Comparison of ENCODE assay signal across 29 cellular contexts in genomic region chr11:80846442-80846841, GRCh38.
"Had no signal": no experiment of that assay in that cellular context is flagged by ENCODE, and none has a peak within 500 bp of the region (broad histone marks: within the 10 kb centered on the region; RNA-seq: fewer than 3 reads in every experiment).

No MANE protein-coding gene starts in this region.

- H3K9me3 ChIP-seq: colonic mucosa, mucosa of descending colon, neutrophil, ovary, right lobe of liver, thyroid gland, upper lobe of left lung had no signal

- H3K27me3 Mint-ChIP-seq: activated B cell treated with CpG ODN at 0.5 μM for 24 hours; activated CD4-positive, alpha-beta T cell treated with anti-CD3 and anti-CD28 coated beads for 36 hours; natural killer cell treated with Interleukin-12 subunit alpha and Interleukin-12 subunit beta and Interleukin-15 and Interleukin-18, amount 100 ng/mL, for 72 hours; progenitor cell of endocrine pancreas; stimulated activated memory B cell treated with anti-CD40 and anti-IgM and Interleukin-4, amounts not matched to agents 10 μg/mL and 1 μg/mL and 100 μg/mL, for 72 hours; stimulated activated naive CD8-positive, alpha-beta T cell treated with anti-CD3 and anti-CD28 coated beads, Interleukin-15, amount 100 ng/mL, for 72 hours had no signal

- H3K36me3 ChIP-seq: cardiac muscle cell, colonic mucosa, neutrophil, ovary, right lobe of liver, thyroid gland, upper lobe of left lung had no signal

- H3K36me3 Mint-ChIP-seq: activated naive CD4-positive, alpha-beta T cell treated with anti-CD3 and anti-CD28 coated beads, Interleukin-2, amount 50 U/mL, for 72 hours; immature natural killer cell; stimulated activated memory B cell treated with anti-CD40 and anti-IgM and Interleukin-4, amounts not matched to agents 10 μg/mL and 1 μg/mL and 100 μg/mL, for 72 hours had no signal

- H3K27ac ChIP-seq: cardiac muscle cell, colonic mucosa, neutrophil, ovary, right lobe of liver, skin epidermis, thyroid gland, upper lobe of left lung had no signal

- H3K4me3 Mint-ChIP-seq: activated B cell treated with CpG ODN at 0.5 μM for 24 hours; activated CD4-positive, alpha-beta T cell treated with anti-CD3 and anti-CD28 coated beads for 36 hours; activated T-cell treated with anti-CD3 and anti-CD28 coated beads, Interleukin-2, amount 50 U/mL, for 72 hours; immature natural killer cell; natural killer cell treated with Interleukin-12 subunit alpha and Interleukin-12 subunit beta and Interleukin-15 and Interleukin-18, amount 100 ng/mL, for 72 hours; stimulated activated memory B cell treated with anti-CD40 and anti-IgM and Interleukin-4, amounts not matched to agents 10 μg/mL and 1 μg/mL and 100 μg/mL, for 72 hours; stimulated activated naive CD8-positive, alpha-beta T cell treated with anti-CD3 and anti-CD28 coated beads, Interleukin-15, amount 100 ng/mL, for 72 hours; T-helper 2 cell treated with Interferon-gamma antibody and Interleukin-4, amounts not matched to agents 5 μg/mL and 100 μg/mL, for 36 hours had no signal

- H3K27ac Mint-ChIP-seq: activated B cell treated with CpG ODN at 0.5 μM for 24 hours; activated CD4-positive, alpha-beta T cell treated with anti-CD3 and anti-CD28 coated beads for 36 hours; activated naive CD4-positive, alpha-beta T cell treated with anti-CD3 and anti-CD28 coated beads, Interleukin-2, amount 50 U/mL, for 72 hours; activated T-cell treated with anti-CD3 and anti-CD28 coated beads, Interleukin-2, amount 50 U/mL, for 72 hours; immature natural killer cell; natural killer cell treated with Interleukin-12 subunit alpha and Interleukin-12 subunit beta and Interleukin-15 and Interleukin-18, amount 100 ng/mL, for 72 hours; progenitor cell of endocrine pancreas; stimulated activated memory B cell treated with anti-CD40 and anti-IgM and Interleukin-4, amounts not matched to agents 10 μg/mL and 1 μg/mL and 100 μg/mL, for 72 hours; stimulated activated naive CD8-positive, alpha-beta T cell treated with anti-CD3 and anti-CD28 coated beads, Interleukin-15, amount 100 ng/mL, for 72 hours; T-helper 2 cell treated with Interferon-gamma antibody and Interleukin-4, amounts not matched to agents 5 μg/mL and 100 μg/mL, for 36 hours had no signal

- H3K4me1 Mint-ChIP-seq: activated B cell treated with CpG ODN at 0.5 μM for 24 hours; activated CD4-positive, alpha-beta T cell treated with anti-CD3 and anti-CD28 coated beads for 36 hours; immature natural killer cell; stimulated activated naive CD8-positive, alpha-beta T cell treated with anti-CD3 and anti-CD28 coated beads, Interleukin-15, amount 100 ng/mL, for 72 hours had no signal

- H3K27me3 ChIP-seq: cardiac muscle cell, colonic mucosa, neutrophil, ovary, right lobe of liver, thyroid gland, upper lobe of left lung had no signal

- H3K4me1 ChIP-seq: colonic mucosa, right lobe of liver, thyroid gland, upper lobe of left lung had no signal

- ATAC-seq: esophagus mucosa; mucosa of descending colon; right lobe of liver; stimulated activated memory B cell treated with anti-CD40 and anti-IgM and Interleukin-4, amounts not matched to agents 10 μg/mL and 1 μg/mL and 100 μg/mL, for 72 hours had no signal

- H3K9me3 Mint-ChIP-seq: activated B cell treated with CpG ODN at 0.5 μM for 24 hours had no signal

- DNase-seq: activated B cell treated with CpG ODN at 0.5 μM for 24 hours; activated CD4-positive, alpha-beta T cell treated with anti-CD3 and anti-CD28 coated beads for 36 hours; activated naive CD4-positive, alpha-beta T cell; activated T-cell treated with anti-CD3 and anti-CD28 coated beads for 4 hours; activated T-cell treated with anti-CD3 and anti-CD28 coated beads, Interleukin-2, amount 50 U/mL, for 72 hours; cerebellar nuclear complex; colonic mucosa; effector CD8-positive, alpha-beta T cell; foreskin fibroblast; head of caudate nucleus; immature natural killer cell; mucosa of descending colon; ovary; right lobe of liver; stimulated activated CD4-positive, alpha-beta T cell treated with anti-CD3 and anti-CD28 coated beads, Interleukin-4, amount 100 ng/mL, for 4 hours; stimulated activated CD8-positive, alpha-beta memory T cell treated with anti-CD3 and anti-CD28 coated beads, Interleukin-4, amount 100 ng/mL, for 48 hours; stimulated activated naive CD8-positive, alpha-beta T cell treated with anti-CD3 and anti-CD28 coated beads, Interleukin-15, amount 100 ng/mL, for 72 hours; substantia nigra; thyroid gland; upper lobe of left lung had no signal

- H3K4me3 ChIP-seq: cardiac muscle cell, colonic mucosa, mucosa of descending colon, ovary, right lobe of liver, skin epidermis, thyroid gland, upper lobe of left lung had no signal
